Comparison of ENCODE assay signal across 18 cellular contexts in the genomic region with DNA sequence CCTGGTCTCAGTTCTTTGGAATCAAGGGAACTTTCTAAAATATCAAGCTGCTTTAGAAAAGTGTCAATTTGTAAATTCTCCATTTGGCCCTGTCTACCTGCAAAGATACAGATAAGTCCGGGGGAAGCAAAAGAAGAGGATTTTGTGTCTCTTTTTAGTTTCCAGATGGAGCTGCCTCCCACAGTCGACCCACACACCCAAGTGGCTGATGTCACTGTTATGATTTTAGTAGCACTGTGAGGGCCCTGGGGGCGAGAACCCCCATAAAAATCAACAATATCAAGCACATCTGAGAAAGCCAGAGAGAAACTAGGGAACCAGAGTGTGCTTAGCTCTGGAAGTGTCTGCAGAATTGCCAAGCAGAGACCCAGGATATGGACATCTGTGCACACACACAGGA.
A peak's percentile ranks its signal among the peaks of the same experiment; 100 is the strongest.
DNase-seq lines count a peak whose midpoint lies in the region; ATAC-seq lines count a peak whose summit lies in the region.
"Had no signal": no experiment of that assay in that cellular context is flagged by ENCODE, and none has a peak within 500 bp of the region (broad histone marks: within the 10 kb centered on the region; RNA-seq: fewer than 3 reads in every experiment).

No MANE protein-coding gene starts in this region.

- H3K27me3 Mint-ChIP-seq in activated naive CD8-positive, alpha-beta T cell treated with anti-CD3 and anti-CD28 coated beads for 36 hours, result no peaks in the 10 kb centered on the region
- H3K27me3 Mint-ChIP-seq: CD4-positive, alpha-beta memory T cell; IgD-negative memory B cell had no signal

- peak overlapping the region; percentile 41 for H3K27ac ChIP-seq in caudate nucleus (ENCODE audit: low read depth, low read length)
- H3K27ac ChIP-seq: BLaER1 had no signal

- no peaks in the 10 kb centered on the region for H3K4me1 Mint-ChIP-seq in activated naive CD8-positive, alpha-beta T cell treated with anti-CD3 and anti-CD28 coated beads for 36 hours
- H3K4me1 Mint-ChIP-seq: CD14-positive monocyte; CD4-positive, alpha-beta memory T cell had no signal

- peaks cover 2% of the 10 kb centered on the region for H3K36me3 Mint-ChIP-seq in activated naive CD8-positive, alpha-beta T cell treated with anti-CD3 and anti-CD28 coated beads for 36 hours
- H3K36me3 Mint-ChIP-seq: CD14-positive monocyte; CD4-positive, alpha-beta memory T cell had no signal

- no peak overlapping the region for H3K4me3 Mint-ChIP-seq in activated naive CD8-positive, alpha-beta T cell treated with anti-CD3 and anti-CD28 coated beads for 36 hours
- H3K4me3 Mint-ChIP-seq: CD14-positive monocyte; CD4-positive, alpha-beta memory T cell; H9 had no signal

- DNase-seq in caudate nucleus (lab: John Stamatoyannopoulos, UW) (peak in 21 of 61 donors; percentile 2 to 73 (median 17)), middle frontal gyrus (ENCODE audit: extremely low spot score, low spot score) (peak; percentile 38), putamen (ENCODE audit: low spot score) (peak; percentile 48), DMS53 treated with DMSO at 0.1 percent for 48 hours (lab: John Stamatoyannopoulos, UW; ENCODE audit: unreplicated experiment) (no peak), left lobe of liver (ENCODE audit: low spot score) (no peak), NCI-H1092 treated with DMSO at 0.1 percent for 48 hours (lab: John Stamatoyannopoulos, UW) (no peak)
- no peak for DNase-seq in activated naive CD8-positive, alpha-beta T cell treated with anti-CD3 and anti-CD28 coated beads for 36 hours
- DNase-seq: ACHN; Calu3; CD4-positive, alpha-beta memory T cell; DND-41; EL; H9 had no signal

- no peak overlapping the region for H3K27ac Mint-ChIP-seq in activated naive CD8-positive, alpha-beta T cell treated with anti-CD3 and anti-CD28 coated beads for 36 hours
- H3K27ac Mint-ChIP-seq: CD4-positive, alpha-beta memory T cell; IgD-negative memory B cell had no signal

- peaks cover 8% of the 10 kb centered on the region for H3K9me3 Mint-ChIP-seq in activated naive CD8-positive, alpha-beta T cell treated with anti-CD3 and anti-CD28 coated beads for 36 hours

- no peak for ATAC-seq in left lobe of liver
- ATAC-seq: GM12878, HepG2 had no signal

Comparison
In these comparisons a context has a peak if more than half of its experiments do, and no peak if none do; other contexts are left out.
1. DNase-seq: peak in middle frontal gyrus (single experiment) and putamen (single experiment); none in DMS53 treated with DMSO at 0.1 percent for 48 hours (single experiment), left lobe of liver (single experiment), activated naive CD8-positive, alpha-beta T cell treated with anti-CD3 and anti-CD28 coated beads for 36 hours (single experiment) and NCI-H1092 treated with DMSO at 0.1 percent for 48 hours (single experiment).